1 cellular context compared by ENCODE assay signal in the genomic region with DNA sequence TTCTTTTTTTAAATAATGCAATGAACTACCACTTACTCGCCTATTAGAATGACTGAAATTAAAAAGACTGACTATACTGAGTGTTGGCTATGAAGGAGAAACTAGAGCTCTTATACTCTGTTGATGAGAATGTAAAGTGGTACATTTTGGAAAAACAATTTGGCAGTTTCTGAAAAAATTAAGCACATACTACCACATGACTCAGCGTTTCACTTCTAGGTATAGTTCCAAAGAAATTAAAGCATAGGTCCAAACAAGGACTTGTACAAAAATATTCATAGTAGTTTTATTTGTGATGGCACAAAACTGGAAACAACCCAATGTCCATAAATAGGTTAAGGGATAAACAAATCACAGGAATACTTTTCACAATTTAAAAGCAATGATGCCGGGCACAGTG.
A peak's percentile ranks its signal among the peaks of the same experiment; 100 is the strongest.
TF ChIP-seq lines count a peak whose summit lies in the region.

No MANE protein-coding gene starts in this region.

TF ChIP-seq in IMR-90, 13 proteins besides CTCF, POLR2A, EP300 and RAD21:
- TF ChIP-seq RCOR1 (IDR thresholded peaks at IDR 0.05; ENCODE audit: insufficient replicate concordance, low read length) (no peak), BHLHE40 (IDR thresholded peaks at IDR 0.05; ENCODE audit: low read depth, low read length) (no peak), MAFK (IDR thresholded peaks at IDR 0.05; ENCODE audit: low read depth, low read length) (0 out of 2 replicates have a peak, but pooled peaks have one; percentile 24), NFE2L2 (IDR thresholded peaks at IDR 0.05; ENCODE audit: low read depth, low read length) (peak; percentile 72)
